In the genomic region with DNA sequence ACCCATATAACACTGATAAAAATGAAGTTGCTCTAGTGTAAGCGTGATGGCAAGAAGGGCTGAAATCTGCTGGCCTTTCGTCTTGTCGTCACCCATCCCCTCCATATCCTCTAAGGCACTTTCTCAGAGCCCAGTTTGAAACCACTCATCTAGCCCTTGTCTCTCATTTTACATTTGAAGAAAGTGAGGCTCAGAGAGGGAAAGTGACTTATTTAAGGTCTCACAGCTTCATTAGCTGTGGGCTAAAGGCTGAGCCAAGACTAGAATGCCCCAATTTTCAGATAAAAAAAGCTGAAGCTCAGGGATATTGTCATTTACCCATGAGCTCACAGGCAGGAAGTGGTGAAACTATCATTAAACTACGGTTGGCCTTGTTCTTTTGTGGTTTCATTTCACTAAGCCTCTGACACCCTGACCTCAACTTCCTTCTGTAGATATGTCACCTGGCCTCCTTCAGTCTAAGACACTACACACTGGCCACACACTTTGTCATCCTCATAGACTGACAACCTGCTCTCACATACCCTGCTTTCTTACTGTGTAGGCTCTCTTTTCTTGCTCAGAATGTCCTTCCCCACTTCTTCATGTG, we compare ENCODE assay signal across 8 cellular contexts.
DNase-seq lines count a peak whose midpoint lies in the region; ATAC-seq and TF ChIP-seq lines count a peak whose summit lies in the region.

No MANE protein-coding gene starts in this region.

- H3K27me3 Mint-ChIP-seq in progenitor cell of endocrine pancreas (no peaks in the 10 kb centered on the region), osteocyte (ENCODE audit: unreplicated experiment) (no peaks in the 10 kb centered on the region), HFFc6 (ENCODE audit: insufficient read depth) (no peaks in the 10 kb centered on the region; the same call in 1 of the 2 replicates)

- H3K4me3 Mint-ChIP-seq in progenitor cell of endocrine pancreas (ENCODE audit: low read depth) (no peak overlapping the region), osteocyte (ENCODE audit: unreplicated experiment) (no peak overlapping the region), HFFc6 (no peak overlapping the region)

- peak; percentile 98 for ATAC-seq in GM21526 (IDR thresholded peaks at IDR 0.05; ENCODE audit: low FRiP score, unreplicated experiment)

- peaks cover 43% of the 10 kb centered on the region for H3K4me1 Mint-ChIP-seq in progenitor cell of endocrine pancreas (ENCODE audit: low read depth)
- H3K4me1 Mint-ChIP-seq in osteocyte (ENCODE audit: unreplicated experiment) = no peaks in the 10 kb centered on the region
- no peaks in the 10 kb centered on the region for H3K4me1 Mint-ChIP-seq in HFFc6 (ENCODE audit: low read depth)

- H3K36me3 Mint-ChIP-seq in progenitor cell of endocrine pancreas (ENCODE audit: insufficient read depth) (no peaks in the 10 kb centered on the region), osteocyte (ENCODE audit: unreplicated experiment) (no peaks in the 10 kb centered on the region), HFFc6 (ENCODE audit: low read depth) (no peaks in the 10 kb centered on the region)

- H3K27ac Mint-ChIP-seq in progenitor cell of endocrine pancreas (peak overlapping the region; percentile 23), osteocyte (ENCODE audit: unreplicated experiment) (no peak overlapping the region), HFFc6 (no peak overlapping the region)

- TF ChIP-seq CTCF in progenitor cell of endocrine pancreas (IDR thresholded peaks at IDR 0.05; ENCODE audit: unreplicated experiment) (no peak), osteocyte (IDR thresholded peaks at IDR 0.05) (no peak), HFFc6 (IDR thresholded peaks at IDR 0.05) (no peak)

- H3K9me3 Mint-ChIP-seq in progenitor cell of endocrine pancreas (ENCODE audit: low read depth) (no peaks in the 10 kb centered on the region), osteocyte (ENCODE audit: unreplicated experiment) (peaks cover 5% of the 10 kb centered on the region), HFFc6 (peaks cover 17% of the 10 kb centered on the region)

- DNase-seq in GF-D8 (lab: John Stamatoyannopoulos, UW) (peak; percentile 92), progenitor cell of endocrine pancreas (ENCODE audit: low spot score, unreplicated experiment) (no peak), retina (no peak), osteocyte (ENCODE audit: extremely low spot score, unreplicated experiment) (no peak), HFFc6 (no peak)
- DNase-seq in Jurkat, Clone E6-1 (ENCODE audit: low read depth, low spot score) = peak; percentile 93
- DNase-seq in activated CD8-positive, alpha-beta memory T cell treated with anti-CD3 and anti-CD28 coated beads, Interleukin-2, amount 50 U/mL, for 24 hours (ENCODE audit: extremely low read depth) = peak; percentile 32

- no peak overlapping the region for H3K4me3 ChIP-seq in Jurkat, Clone E6-1 (ENCODE audit: low read length)

Comparison
In these comparisons a context has a peak if more than half of its experiments do, and no peak if none do; other contexts are left out.
1. DNase-seq: peak in GF-D8 (single experiment), Jurkat, Clone E6-1 (single experiment) and activated CD8-positive, alpha-beta memory T cell treated with anti-CD3 and anti-CD28 coated beads, Interleukin-2, amount 50 U/mL, for 24 hours (single experiment); none in progenitor cell of endocrine pancreas (single experiment), retina (single experiment), osteocyte (single experiment) and HFFc6 (single experiment).